8 cellular contexts compared by ENCODE assay signal in genomic region chr2:64562148-64562784, GRCh38. TPM values are rescaled to one million over a fixed set of nuclear protein-coding genes. Genes with fewer than 3 reads are reported as not detected.
A peak's percentile ranks its signal among the peaks of the same experiment; 100 is the strongest.
DNase-seq lines count a peak whose midpoint lies in the region; ATAC-seq, FAIRE-seq and TF ChIP-seq lines count a peak whose summit lies in the region.

No MANE protein-coding gene starts in this region.

- no peak for FAIRE-seq in bronchial epithelial cell (lab: Jason Lieb, UNC)

- no peaks in the 10 kb centered on the region for H3K27me3 Mint-ChIP-seq in nephron (ENCODE audit: low read depth)

- no peaks in the 10 kb centered on the region for H3K36me3 ChIP-seq in bronchial epithelial cell (ENCODE audit: control insufficient read depth, insufficient read depth, low read length)

- H3K27me3 ChIP-seq in bronchial epithelial cell (ENCODE audit: control insufficient read depth, insufficient read depth, low read length) = no peaks in the 10 kb centered on the region

- no peak overlapping the region for H3K4me3 Mint-ChIP-seq in nephron

- no peak overlapping the region for H3K27ac Mint-ChIP-seq in nephron

- peak; percentile 28 for TF ChIP-seq CTCF in GM12864 (IDR thresholded peaks at IDR 0.05; ENCODE audit: low read depth, low read length, missing control alignments)
- no peak for TF ChIP-seq CTCF in bronchial epithelial cell (IDR thresholded peaks at IDR 0.05; ENCODE audit: insufficient read depth, low read length, severe bottlenecking)
- peak in 2 of 3 experiments; percentile 32 for TF ChIP-seq CTCF in nephron (IDR thresholded peaks at IDR 0.05; ENCODE audit: unreplicated experiment in 3 of 3)

- ATAC-seq in HG03439 (IDR thresholded peaks at IDR 0.05; ENCODE audit: unreplicated experiment) = no peak
- ATAC-seq in HG02571 (IDR thresholded peaks at IDR 0.05; ENCODE audit: unreplicated experiment) = no peak

- no peak overlapping the region for H3K4me3 ChIP-seq in GM12864 (ENCODE audit: low read depth, low read length)
- H3K4me3 ChIP-seq in bronchial epithelial cell (ENCODE audit: low read depth, low read length) = no peak overlapping the region

- H3K9me3 Mint-ChIP-seq in nephron = no peaks in the 10 kb centered on the region

- DNase-seq in GM12864 (ENCODE audit: low read depth) (no peak), NAMALWA (ENCODE audit: low spot score) (peak; percentile 51), bronchial epithelial cell (ENCODE audit: low read depth) (peak; percentile 27), globus pallidus (ENCODE audit: low spot score) (no peak)
- DNase-seq in activated naive CD4-positive, alpha-beta T cell treated with Interleukin-2 at 50 U/mL for 16 hours = no peak

- H3K4me1 Mint-ChIP-seq in nephron = peaks cover 4% of the 10 kb centered on the region

- peaks cover 9% of the 10 kb centered on the region for H3K36me3 Mint-ChIP-seq in nephron (ENCODE audit: low read depth)

RNA-seq across cellular contexts. Expression of gene AFTPH, which starts 38.1 kb away (rescaled TPM):
- total RNA-seq in bronchial epithelial cell = 56.3 and 58.9 TPM in 2 replicates

Comparison
In these comparisons a context has a peak if more than half of its experiments do, and no peak if none do; other contexts are left out.
1. DNase-seq: peak in NAMALWA (single experiment) and bronchial epithelial cell (single experiment); none in GM12864 (single experiment), globus pallidus (single experiment) and activated naive CD4-positive, alpha-beta T cell treated with Interleukin-2 at 50 U/mL for 16 hours (single experiment).